16 cellular contexts compared by ENCODE assay signal in the genomic region with DNA sequence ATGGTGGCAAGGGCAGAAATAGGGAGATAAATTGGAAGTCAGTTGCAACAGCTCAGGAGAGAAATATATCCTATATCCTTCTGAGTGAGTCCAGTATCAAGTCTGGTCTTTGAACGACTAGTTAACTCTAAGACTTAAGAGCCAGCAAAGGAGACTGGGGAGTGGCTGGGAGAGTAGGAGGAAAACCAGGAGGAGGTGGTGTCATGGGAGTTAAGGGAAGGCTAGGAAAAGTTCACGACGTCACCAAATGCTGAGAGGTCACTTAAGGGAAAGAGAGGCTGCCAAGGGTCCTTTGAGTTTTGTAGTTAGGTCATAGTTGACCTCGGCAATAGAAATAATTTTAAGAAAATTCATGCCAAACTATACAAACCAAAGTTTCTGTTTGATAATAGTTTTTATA. TPM values are rescaled to one million over a fixed set of nuclear protein-coding genes. Genes with fewer than 3 reads are reported as not detected.
"Had no signal": no experiment of that assay in that cellular context is flagged by ENCODE, and none has a peak within 500 bp of the region (broad histone marks: within the 10 kb centered on the region; RNA-seq: fewer than 3 reads in every experiment).

No MANE protein-coding gene starts in this region.

- H3K4me3 ChIP-seq: esophagus squamous epithelium, pancreas, SJCRH30, thoracic aorta, upper lobe of right lung had no signal

- H3K27me3 Mint-ChIP-seq: naive B cell; stimulated activated naive CD8-positive, alpha-beta T cell treated with anti-CD3 and anti-CD28 coated beads, Interleukin-15, amount 100 ng/mL, for 72 hours; T-helper 17 cell had no signal

- ATAC-seq: foreskin keratinocyte; stimulated activated naive CD8-positive, alpha-beta T cell treated with anti-CD3 and anti-CD28 coated beads, Interleukin-15, amount 100 ng/mL, for 72 hours; T-helper 17 cell; upper lobe of right lung had no signal

- H3K4me3 Mint-ChIP-seq: naive B cell; stimulated activated naive CD8-positive, alpha-beta T cell treated with anti-CD3 and anti-CD28 coated beads, Interleukin-15, amount 100 ng/mL, for 72 hours; T-helper 17 cell had no signal

- H3K9me3 Mint-ChIP-seq: naive B cell; stimulated activated naive CD8-positive, alpha-beta T cell treated with anti-CD3 and anti-CD28 coated beads, Interleukin-15, amount 100 ng/mL, for 72 hours had no signal

- H3K4me1 ChIP-seq: foreskin keratinocyte, pancreas, SJCRH30, upper lobe of right lung had no signal

- H3K27ac ChIP-seq: brain microvascular endothelial cell, esophagus squamous epithelium, foreskin keratinocyte, pancreas, SJCRH30, thoracic aorta, upper lobe of right lung, WERI-Rb-1 had no signal

- DNase-seq: activated CD4-positive, alpha-beta T cell treated with anti-CD3 and anti-CD28 coated beads for 48 hours; activated naive CD4-positive, alpha-beta T cell treated with anti-CD3 and anti-CD28 coated beads, Interleukin-2, amount 50 U/mL, for 16 hours; brain microvascular endothelial cell; cortex of kidney; effector CD4-positive, alpha-beta T cell; esophagus squamous epithelium; foreskin keratinocyte; naive B cell; pancreas; SJCRH30; stimulated activated CD4-positive, alpha-beta T cell treated with anti-CD3 and anti-CD28 coated beads, Interleukin-2, amount 100 ng/mL, for 48 hours; stimulated activated naive CD8-positive, alpha-beta T cell treated with anti-CD3 and anti-CD28 coated beads, Interleukin-15, amount 100 ng/mL, for 72 hours; T-helper 17 cell; upper lobe of right lung; WERI-Rb-1 had no signal

- H3K27ac Mint-ChIP-seq: stimulated activated naive CD8-positive, alpha-beta T cell treated with anti-CD3 and anti-CD28 coated beads, Interleukin-15, amount 100 ng/mL, for 72 hours; T-helper 17 cell had no signal

- H3K9me3 ChIP-seq: esophagus squamous epithelium, pancreas, SJCRH30, thoracic aorta, upper lobe of right lung had no signal

- H3K36me3 ChIP-seq: brain microvascular endothelial cell, pancreas, SJCRH30, thoracic aorta, upper lobe of right lung, WERI-Rb-1 had no signal

RNA-seq across cellular contexts. Expression of gene KIAA0319, which starts 46.0 kb away (rescaled TPM):
- total RNA-seq: foreskin keratinocyte, SJCRH30, thoracic aorta had no signal
